ENCODE assay signal across 1 cellular context in the genomic region with DNA sequence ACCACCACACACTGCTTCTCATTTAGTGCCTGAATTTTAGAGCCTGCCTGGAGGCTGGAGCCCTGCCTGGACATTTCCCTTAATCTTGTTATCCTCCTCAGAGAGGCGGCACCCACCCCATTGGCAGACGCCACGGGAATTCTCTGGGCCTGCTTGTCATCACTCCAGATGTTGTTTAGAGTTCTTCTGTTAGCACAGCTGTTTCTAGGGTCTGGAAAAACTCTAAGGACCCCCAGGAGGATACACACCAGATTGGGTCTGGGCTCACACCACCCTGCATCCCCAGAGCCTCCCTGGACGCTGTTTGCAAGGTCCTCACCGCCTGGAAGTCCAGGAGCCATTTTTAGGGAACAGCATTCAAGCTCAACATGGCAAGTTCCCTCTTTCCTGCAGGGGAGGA.
TF ChIP-seq lines count a peak whose summit lies in the region.

No MANE protein-coding gene starts in this region.

TF ChIP-seq in endothelial cell of umbilical vein, 7 proteins besides CTCF, POLR2A, EP300 and RAD21:
- no peak for TF ChIP-seq JUN (IDR thresholded peaks at IDR 0.05; ENCODE audit: borderline replicate concordance, insufficient read depth, insufficient read length, low read depth)
- no peak for TF ChIP-seq EZH2 (IDR thresholded peaks at IDR 0.05; ENCODE audit: borderline replicate concordance, low read depth, low read length, severe bottlenecking)
- TF ChIP-seq GATA2 (IDR thresholded peaks at IDR 0.05; ENCODE audit: insufficient read depth, insufficient read length, low read depth, low read length), result no peak
- no peak for TF ChIP-seq MAX (IDR thresholded peaks at IDR 0.05; ENCODE audit: insufficient read depth, insufficient read length)
- no peak for TF ChIP-seq POLR2AphosphoS5 (IDR thresholded peaks at IDR 0.05; ENCODE audit: insufficient read depth, low read depth, low read length)
- no peak for TF ChIP-seq FOS (IDR thresholded peaks at IDR 0.05; ENCODE audit: borderline replicate concordance, insufficient read depth, low read length)
- TF ChIP-seq MYC (IDR thresholded peaks at IDR 0.05; ENCODE audit: low read depth, low read length), result no peak
